In the genomic region with DNA sequence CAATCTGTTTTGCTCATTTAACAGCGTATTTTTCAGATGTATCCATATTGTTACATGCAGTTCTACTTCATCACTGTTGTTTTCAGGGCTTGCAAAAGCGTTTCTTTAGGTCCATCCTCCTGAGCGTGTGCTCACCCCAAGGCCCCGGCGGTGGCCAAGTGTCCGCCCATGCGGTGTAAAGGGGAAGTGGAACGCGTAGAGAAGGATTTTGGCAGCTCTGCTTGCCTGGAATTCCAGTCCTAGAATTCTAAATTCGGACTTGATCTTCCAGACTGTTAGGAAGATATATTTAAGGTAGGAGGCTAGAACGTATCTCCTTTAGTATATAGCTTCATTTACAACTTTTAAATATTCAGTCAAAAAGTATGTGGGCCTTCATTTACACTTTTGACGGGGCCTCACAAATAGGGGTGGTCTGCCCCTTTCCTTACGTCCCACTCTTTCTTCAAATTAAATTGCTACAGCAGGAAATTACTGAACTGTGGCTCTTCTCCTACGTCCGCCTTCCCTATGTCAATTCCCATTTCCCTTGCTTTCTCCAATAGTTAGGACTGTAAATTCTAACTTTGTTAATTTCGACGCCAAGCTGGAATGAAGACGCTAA, we compare ENCODE assay signal across 8 cellular contexts. TPM values are rescaled to one million over a fixed set of nuclear protein-coding genes. Genes with fewer than 3 reads are reported as not detected.
DNase-seq lines count a peak whose midpoint lies in the region; ATAC-seq and TF ChIP-seq lines count a peak whose summit lies in the region.

No MANE protein-coding gene starts in this region.

- no peaks in the 10 kb centered on the region for H3K27me3 Mint-ChIP-seq in Caco-2 (ENCODE audit: insufficient read depth, unreplicated experiment)
- no peaks in the 10 kb centered on the region for H3K27me3 Mint-ChIP-seq in activated CD8-positive, alpha-beta T cell treated with anti-CD3 and anti-CD28 coated beads for 36 hours

- H3K4me3 Mint-ChIP-seq in Caco-2 (ENCODE audit: unreplicated experiment): peak overlapping the region; percentile 99
- peak overlapping the region; percentile 88 for H3K4me3 Mint-ChIP-seq in activated CD8-positive, alpha-beta T cell treated with anti-CD3 and anti-CD28 coated beads for 36 hours

- DNase-seq in Caco-2 (peak; percentile 60 to 68), HuH-7 (ENCODE audit: low spot score) (peak; percentile 52), globus pallidus (ENCODE audit: low spot score) (peak; percentile 42), omental fat pad (ENCODE audit: low spot score) (no peak), NAMALWA (ENCODE audit: low spot score) (no peak)
- DNase-seq in activated CD8-positive, alpha-beta T cell treated with anti-CD3 and anti-CD28 coated beads for 36 hours: no peak

- CTCF ChIA-PET in Caco-2 (lab: Charles Lee): interaction anchor here (0.7 to 1.8 kb wide), 4 partner anchors 184 to 428 kb away, joined by 3 to 7 read pairs (median 4); no protein-coding TSS in a partner anchor
- CTCF ChIA-PET in activated CD8-positive, alpha-beta T cell treated with anti-CD3 and anti-CD28 coated beads for 36 hours (lab: Charles Lee): interaction anchor here (0.8 to 2.6 kb wide), 7 partner anchors 9 to 442 kb away, joined by 3 to 20 read pairs (median 4); a partner anchor contains a TSS

- no peaks in the 10 kb centered on the region for H3K27me3 ChIP-seq in Caco-2 (replicated peaks; ENCODE audit: control insufficient read depth, insufficient read depth, low read length)

- POLR2A ChIA-PET in Caco-2 (lab: Charles Lee): interaction anchor here (0.5 to 1.6 kb wide), 14 partner anchors 9 to 449 kb away, joined by 3 to 9 read pairs (median 4); a partner anchor contains a TSS
- POLR2A ChIA-PET in activated CD8-positive, alpha-beta T cell treated with anti-CD3 and anti-CD28 coated beads for 36 hours (lab: Charles Lee): interaction anchor here (0.9 to 2.5 kb wide), 5 partner anchors 10 to 442 kb away, joined by 3 to 8 read pairs (median 6); a partner anchor contains a TSS

- H3K36me3 ChIP-seq in Caco-2 (ENCODE audit: control insufficient read depth, insufficient read depth, low read length): no peaks in the 10 kb centered on the region

- peaks cover 11% of the 10 kb centered on the region for H3K36me3 Mint-ChIP-seq in Caco-2 (ENCODE audit: insufficient read depth, unreplicated experiment)
- H3K36me3 Mint-ChIP-seq in activated CD8-positive, alpha-beta T cell treated with anti-CD3 and anti-CD28 coated beads for 36 hours (ENCODE audit: low read depth): no peaks in the 10 kb centered on the region

- H3K4me1 Mint-ChIP-seq in Caco-2 (ENCODE audit: low read depth, unreplicated experiment): peaks cover 38% of the 10 kb centered on the region
- peaks cover 53% of the 10 kb centered on the region for H3K4me1 Mint-ChIP-seq in activated CD8-positive, alpha-beta T cell treated with anti-CD3 and anti-CD28 coated beads for 36 hours (ENCODE audit: low read depth)

- peak overlapping the region; percentile 53 for H3K4me3 ChIP-seq in Caco-2 (ENCODE audit: low read depth, low read length)

- H3K9me3 ChIP-seq in Caco-2: no peaks in the 10 kb centered on the region

- 0 out of 2 replicates have a peak, but pooled peaks cover 7% of the 10 kb centered on the region for H3K4me1 ChIP-seq in Caco-2

- no peak for ATAC-seq in activated CD8-positive, alpha-beta T cell treated with anti-CD3 and anti-CD28 coated beads for 36 hours
- ATAC-seq in omental fat pad (ENCODE audit: low FRiP score): peak; percentile 48
- ATAC-seq in GM18868 (IDR thresholded peaks at IDR 0.05; ENCODE audit: unreplicated experiment): no peak
- ATAC-seq in GM21737 (IDR thresholded peaks at IDR 0.05; ENCODE audit: unreplicated experiment): no peak

- H3K27ac Mint-ChIP-seq in Caco-2 (ENCODE audit: unreplicated experiment): peak overlapping the region; percentile 98
- peak overlapping the region; percentile 93 for H3K27ac Mint-ChIP-seq in activated CD8-positive, alpha-beta T cell treated with anti-CD3 and anti-CD28 coated beads for 36 hours

- TF ChIP-seq CTCF in Caco-2 (IDR thresholded peaks at IDR 0.05; ENCODE audit: insufficient read depth in 1 of 2, low read depth in 1 of 2, low read length in 1 of 2, severe bottlenecking in 1 of 2, unreplicated experiment in 1 of 2) (peak in 1 of 2 experiments; percentile 27), omental fat pad (IDR thresholded peaks at IDR 0.05) (no peak)
- no peak for TF ChIP-seq CTCF in activated CD8-positive, alpha-beta T cell treated with anti-CD3 and anti-CD28 coated beads for 36 hours (IDR thresholded peaks at IDR 0.05)

- TSS peak; percentile 78 for BruUV-seq in Caco-2 (replicated peaks; lab: Mats Ljungman, UMichigan)

- intact Hi-C loops in Caco-2 (cut with micrococcal nuclease; ENCODE audit: unreplicated experiment): no loop called here
- intact Hi-C loops in activated CD8-positive, alpha-beta T cell treated with anti-CD3 and anti-CD28 coated beads for 36 hours (cut with micrococcal nuclease): no loop called here

- H3K9me3 Mint-ChIP-seq in Caco-2 (ENCODE audit: unreplicated experiment): no peaks in the 10 kb centered on the region
- no peaks in the 10 kb centered on the region for H3K9me3 Mint-ChIP-seq in activated CD8-positive, alpha-beta T cell treated with anti-CD3 and anti-CD28 coated beads for 36 hours

RNA-seq across cellular contexts. Expression of a gene that starts 0.6 kb away (rescaled TPM):
- total RNA-seq in Caco-2 (2022): 39.8 and 45.2 TPM in 2 replicates
- 10 to 100 TPM; 14.4 to 20.5 TPM for total RNA-seq in activated CD8-positive, alpha-beta T cell treated with anti-CD3 and anti-CD28 coated beads for 36 hours
- total RNA-seq in omental fat pad: 10 to 100 TPM; 27.8 to 47.3 (median 31.5) TPM

Comparison
In these comparisons a context has a peak if more than half of its experiments do, and no peak if none do; other contexts are left out.
1. DNase-seq: peak in Caco-2 (2 of 2), HuH-7 (single experiment) and globus pallidus (single experiment); none in activated CD8-positive, alpha-beta T cell treated with anti-CD3 and anti-CD28 coated beads for 36 hours (single experiment), omental fat pad (single experiment) and NAMALWA (single experiment).